ENCODE assay signal across 2 cellular contexts in genomic region chr14:71388862-71389261, GRCh38.
TF ChIP-seq lines count a peak whose summit lies in the region.

No MANE protein-coding gene starts in this region.

TF ChIP-seq in HEK293, 187 proteins besides CTCF, POLR2A, EP300 and RAD21 (continued from another document):
- no peak for TF ChIP-seq ZNF645 (tag by site-specific recombination; IDR thresholded peaks at IDR 0.05)
- no peak for TF ChIP-seq SCRT2 (tag by site-specific recombination; IDR thresholded peaks at IDR 0.05)
- TF ChIP-seq MZF1 (tag by site-specific recombination; IDR thresholded peaks at IDR 0.05; ENCODE audit: borderline replicate concordance), result no peak

TF ChIP-seq in SK-N-SH, 30 proteins besides CTCF, POLR2A, EP300 and RAD21 (continued from another document):
- TF ChIP-seq ZBTB33 (IDR thresholded peaks at IDR 0.05; ENCODE audit: borderline replicate concordance, low read depth) (no peak), SIN3A (IDR thresholded peaks at IDR 0.05; ENCODE audit: borderline replicate concordance, low read depth, low read length) (no peak), YY1 (IDR thresholded peaks at IDR 0.05; ENCODE audit: low read depth) (no peak), JUND (IDR thresholded peaks at IDR 0.05) (no peak), POLR2AphosphoS5 (IDR thresholded peaks at IDR 0.05; ENCODE audit: low read depth, low read length) (no peak), REST (IDR thresholded peaks at IDR 0.05; ENCODE audit: low read depth, low read length) (no peak), ELF1 (IDR thresholded peaks at IDR 0.05) (no peak), TAF1 (IDR thresholded peaks at IDR 0.05; ENCODE audit: borderline replicate concordance, low read depth, low read length) (no peak), NFIC (IDR thresholded peaks at IDR 0.05; ENCODE audit: borderline replicate concordance) (no peak), CHD2 (IDR thresholded peaks at IDR 0.05; ENCODE audit: low read length, partially characterized antibody) (no peak), FOSL2 (IDR thresholded peaks at IDR 0.05; ENCODE audit: borderline replicate concordance, low read depth) (no peak), MXI1 (IDR thresholded peaks at IDR 0.05; ENCODE audit: low read depth, low read length) (no peak), MEF2A (IDR thresholded peaks at IDR 0.05; ENCODE audit: borderline replicate concordance, low read depth) (no peak), USF1 (IDR thresholded peaks at IDR 0.05; ENCODE audit: borderline replicate concordance, low read depth) (no peak), FOXJ3 (CRISPR knock-in tag; IDR thresholded peaks at IDR 0.05) (no peak), USF2 (IDR thresholded peaks at IDR 0.05; ENCODE audit: borderline replicate concordance, low read depth, low read length) (no peak)
